ENCODE assay signal across 21 cellular contexts in genomic region chr3:169627073-169627472, GRCh38. TPM values are rescaled to one million over a fixed set of nuclear protein-coding genes. Genes with fewer than 3 reads are reported as not detected.
DNase-seq lines count a peak whose midpoint lies in the region; ATAC-seq, FAIRE-seq and TF ChIP-seq lines count a peak whose summit lies in the region.
"Had no signal": no experiment of that assay in that cellular context is flagged by ENCODE, and none has a peak within 500 bp of the region (broad histone marks: within the 10 kb centered on the region; RNA-seq: fewer than 3 reads in every experiment).

No MANE protein-coding gene starts in this region.

- intact Hi-C loops in GM12878 (cut with micrococcal nuclease; ENCODE audit: unreplicated experiment): no loop called here
- intact Hi-C loops in left ventricle myocardium inferior (cut with micrococcal nuclease): no loop called here

- H3K79me2 ChIP-seq in DND-41 (ENCODE audit: insufficient read depth, low read length): no peaks in the 10 kb centered on the region
- H3K79me2 ChIP-seq in GM12878 (ENCODE audit: control insufficient read depth, insufficient read depth, low read length): no peaks in the 10 kb centered on the region

- BruUV-seq in GM12878 (replicated peaks; lab: Mats Ljungman, UMichigan): no TSS peak

- no peak for TF ChIP-seq CTCF in DND-41 (IDR thresholded peaks at IDR 0.05; ENCODE audit: borderline replicate concordance, extremely low read depth, low read length, poor library complexity, severe bottlenecking)
- no peak for TF ChIP-seq CTCF in GM12878 (IDR thresholded peaks at IDR 0.05 in 2 of 3, conservative IDR thresholded peaks at IDR 0.05 in 1 of 3; ENCODE audit: control insufficient read depth in 2 of 3, extremely low read depth in 1 of 3, insufficient read depth in 1 of 3, low read depth in 3 of 3, low read length in 3 of 3)
- no peak for TF ChIP-seq CTCF in left ventricle myocardium inferior (IDR thresholded peaks at IDR 0.05; ENCODE audit: borderline replicate concordance)

- SMC1A ChIA-PET in GM12878 (lab: Charles Lee; ENCODE audit: uncharacterized antibody, unreplicated experiment): no interaction called here

- RAD21 ChIA-PET in GM12878 (lab: Charles Lee; ENCODE audit: unreplicated experiment): no interaction called here

- H3K4me2 ChIP-seq in DND-41 (ENCODE audit: insufficient read depth, low read length) (no peak overlapping the region), GM12878 (ENCODE audit: control insufficient read depth, insufficient read depth) (no peak overlapping the region)

- H3K27me3 Mint-ChIP-seq in stimulated activated memory B cell treated with anti-CD40 and anti-IgM and Interleukin-4, amounts not matched to agents 10 μg/mL and 1 μg/mL and 100 μg/mL, for 72 hours: no peaks in the 10 kb centered on the region

- 30% methylated on average over 6 of the region's 6 CpGs for WGBS in GM12878 (ENCODE audit: insufficient coverage, insufficient replicate concordance, low lambda C conversion rate, missing lambda C conversion rate)

- H2AFZ ChIP-seq in DND-41 (ENCODE audit: low read depth, low read length) (no peak overlapping the region), GM12878 (ENCODE audit: control insufficient read depth, low read depth, low read length) (no peak overlapping the region)

- ATAC-seq in DND-41 (ENCODE audit: insufficient read depth, low read depth) (peak; percentile 68), GM12878 (peak; percentile 37; the same call in 2 of the 3 replicates), GM21423 (IDR thresholded peaks at IDR 0.05; ENCODE audit: unreplicated experiment) (no peak), GM19463 (IDR thresholded peaks at IDR 0.05; ENCODE audit: unreplicated experiment) (no peak)
- no peak for ATAC-seq in stimulated activated memory B cell treated with anti-CD40 and anti-IgM and Interleukin-4, amounts not matched to agents 10 μg/mL and 1 μg/mL and 100 μg/mL, for 72 hours
- ATAC-seq: left ventricle myocardium superior had no signal

- H3K9me3 ChIP-seq in DND-41 (ENCODE audit: insufficient read depth, low read length, severe bottlenecking): no peaks in the 10 kb centered on the region
- H3K9me3 ChIP-seq in GM12878 (replicated peaks; ENCODE audit: control insufficient read depth, insufficient read depth, low read length): no peaks in the 10 kb centered on the region
- no peaks in the 10 kb centered on the region for H3K9me3 ChIP-seq in left ventricle myocardium inferior (replicated peaks)
- H3K9me3 ChIP-seq: SJSA1, suprapubic skin had no signal

- CTCF ChIA-PET in GM12878 (lab: Yijun Ruan, JAX): no interaction called here

- no peak for TF ChIP-seq POLR2A in GM12878 (IDR thresholded peaks at IDR 0.05; ENCODE audit: low read depth, low read length)

- no peaks in the 10 kb centered on the region for H3K36me3 Mint-ChIP-seq in stimulated activated memory B cell treated with anti-CD40 and anti-IgM and Interleukin-4, amounts not matched to agents 10 μg/mL and 1 μg/mL and 100 μg/mL, for 72 hours
- H3K36me3 Mint-ChIP-seq: brain had no signal

- no peaks in the 10 kb centered on the region for H3K9me3 Mint-ChIP-seq in stimulated activated memory B cell treated with anti-CD40 and anti-IgM and Interleukin-4, amounts not matched to agents 10 μg/mL and 1 μg/mL and 100 μg/mL, for 72 hours
- H3K9me3 Mint-ChIP-seq: brain had no signal

- H3K4me1 Mint-ChIP-seq in stimulated activated memory B cell treated with anti-CD40 and anti-IgM and Interleukin-4, amounts not matched to agents 10 μg/mL and 1 μg/mL and 100 μg/mL, for 72 hours: no peaks in the 10 kb centered on the region

- POLR2A ChIA-PET in GM12878 (lab: Charles Lee): no interaction called here

- in situ Hi-C loops in GM12878 (cut with MboI): no loop called here

- DNase-seq in DND-41 (peak; percentile 10), NCI-H1105 (lab: John Stamatoyannopoulos, UW) (peak; percentile 98), NCI-H2196 treated with DMSO at 0.1 percent for 48 hours (lab: John Stamatoyannopoulos, UW; ENCODE audit: unreplicated experiment) (peak; percentile 34), GM12878 (ENCODE audit: low read depth, low spot score) (no peak), left ventricle myocardium inferior (no peak)
- DNase-seq: activated CD8-positive, alpha-beta memory T cell treated with anti-CD3 and anti-CD28 coated beads, Interleukin-2, amount 50 U/mL, for 4 hours; activated naive CD4-positive, alpha-beta T cell treated with anti-CD3 and anti-CD28 coated beads, Interleukin-2, amount 50 U/mL, for 16 hours; cortex of kidney; foreskin fibroblast; IMR-90; left ventricle myocardium superior; stimulated activated CD4-positive, alpha-beta T cell treated with anti-CD3 and anti-CD28 coated beads, Interleukin-4, amount 100 ng/mL, for 24 hours; stimulated activated CD8-positive, alpha-beta memory T cell treated with anti-CD3 and anti-CD28 coated beads, Interleukin-4, amount 100 ng/mL, for 48 hours; T1000 had no signal

- H3K27me3 ChIP-seq in DND-41 (ENCODE audit: insufficient read depth, low read length, poor library complexity): no peaks in the 10 kb centered on the region
- H3K27me3 ChIP-seq in GM12878 (replicated peaks in 1 of 2; ENCODE audit: control insufficient read depth in 2 of 2, insufficient read depth in 2 of 2, low read length in 1 of 2): no peaks in the 10 kb centered on the region; a peak in 1 of 4 replicates
- peaks cover 8% of the 10 kb centered on the region for H3K27me3 ChIP-seq in left ventricle myocardium inferior (ENCODE audit: low read depth)
- H3K27me3 ChIP-seq: SJSA1 had no signal

- no peak overlapping the region for H3K27ac Mint-ChIP-seq in stimulated activated memory B cell treated with anti-CD40 and anti-IgM and Interleukin-4, amounts not matched to agents 10 μg/mL and 1 μg/mL and 100 μg/mL, for 72 hours

- no peak overlapping the region for H3K9ac ChIP-seq in DND-41 (ENCODE audit: low read depth, low read length)
- H3K9ac ChIP-seq in GM12878 (ENCODE audit: control insufficient read depth, insufficient read depth, low read length): no peak overlapping the region

- no peak overlapping the region for H3K4me3 Mint-ChIP-seq in stimulated activated memory B cell treated with anti-CD40 and anti-IgM and Interleukin-4, amounts not matched to agents 10 μg/mL and 1 μg/mL and 100 μg/mL, for 72 hours
- H3K4me3 Mint-ChIP-seq: brain had no signal

- FAIRE-seq in GM12878 (lab: Jason Lieb, UNC): no peak
- FAIRE-seq: endothelial cell of umbilical vein had no signal

- no peak overlapping the region for H3K27ac ChIP-seq in DND-41 (ENCODE audit: low read length)
- no peak overlapping the region for H3K27ac ChIP-seq in GM12878 (ENCODE audit: control insufficient read depth, insufficient read depth)
- H3K27ac ChIP-seq in left ventricle myocardium inferior (replicated peaks): no peak overlapping the region
- H3K27ac ChIP-seq: SJSA1, suprapubic skin had no signal

- H3K4me1 ChIP-seq in DND-41 (ENCODE audit: insufficient read depth, low read length) (no peaks in the 10 kb centered on the region), GM12878 (ENCODE audit: control insufficient read depth, insufficient read depth, low read length) (no peaks in the 10 kb centered on the region), left ventricle myocardium inferior (peaks cover 12% of the 10 kb centered on the region)
- H3K4me1 ChIP-seq: SJSA1, suprapubic skin had no signal

- no peak for TF ChIP-seq RAD21 in GM12878 (IDR thresholded peaks at IDR 0.05; ENCODE audit: insufficient read depth, low read depth, low read length)

- H3K4me3 ChIP-seq in DND-41 (ENCODE audit: low read depth in 1 of 2, low read length in 2 of 2): no peak overlapping the region
- no peak overlapping the region for H3K4me3 ChIP-seq in GM12878
- no peak overlapping the region for H3K4me3 ChIP-seq in left ventricle myocardium inferior
- H3K4me3 ChIP-seq: SJSA1, suprapubic skin had no signal

- H3K36me3 ChIP-seq in DND-41 (ENCODE audit: insufficient read depth, low read length) (no peaks in the 10 kb centered on the region), GM12878 (ENCODE audit: control insufficient read depth in 2 of 2, insufficient read depth in 2 of 2, low read length in 1 of 2) (no peaks in the 10 kb centered on the region), left ventricle myocardium inferior (no peaks in the 10 kb centered on the region)
- H3K36me3 ChIP-seq: SJSA1, suprapubic skin had no signal

- no peaks in the 10 kb centered on the region for H4K20me1 ChIP-seq in DND-41 (ENCODE audit: insufficient read depth, low read length)
- no peaks in the 10 kb centered on the region for H4K20me1 ChIP-seq in GM12878 (ENCODE audit: control insufficient read depth, insufficient read depth)

- no peak for TF ChIP-seq EP300 in GM12878 (IDR thresholded peaks at IDR 0.05; ENCODE audit: borderline replicate concordance in 1 of 2, control insufficient read depth in 1 of 2, low read depth in 2 of 2, low read length in 2 of 2)

TF ChIP-seq in GM12878, 131 proteins besides CTCF, POLR2A, EP300 and RAD21:
- TF ChIP-seq CHD1 (IDR thresholded peaks at IDR 0.05; ENCODE audit: low read depth, low read length) (no peak), RB1 (IDR thresholded peaks at IDR 0.05; ENCODE audit: borderline replicate concordance) (no peak)

RNA-seq across cellular contexts. Expression of gene MECOM, which starts 36.4 kb away (rescaled TPM):
- not detected in 2 replicates for total RNA-seq in GM12878 (2013; cell fraction: nucleolus; rRNA removed)
- total RNA-seq in GM12878 (2014; rRNA removed) (not detected in 2 replicates), GM12878 (2014; rRNA removed; fragmentation: Illumina TruSeq; extraction: Trizol) (not detected in 2 replicates), GM12878 (2021) (0.03 and 0.13 TPM in 2 replicates), left ventricle myocardium inferior (18.1 TPM)
- not detected for polyA plus RNA-seq in GM12878 (2011; ENCODE audit: low read depth)
- polyA plus RNA-seq in GM12878 (2011; rRNA removed) (not detected in 2 replicates), GM12878 (2014; fragmentation: Illumina TruSeq; extraction: Trizol) (not detected in 2 replicates), GM12878 (2014; fragmentation: Nextera tagmentation; extraction: Ambion mirVana) (not detected), GM12878 (2014; rRNA removed) (not detected in 2 replicates), GM12878 (2016; fragmentation: Nextera tagmentation; extraction: Ambion mirVana) (not detected)
- not detected in 2 replicates for polyA plus RNA-seq in GM12878 (2011; cell fraction: cytosol; rRNA removed)
- polyA plus RNA-seq in GM12878 (2011; cell fraction: nucleus; rRNA removed): not detected in 2 replicates
- not detected in 2 replicates for polyA plus RNA-seq in GM12878 (2012)
- polyA minus RNA-seq in GM12878 (2011; rRNA and poly(A)+ RNA removed): not detected in 2 replicates
- not detected in 2 replicates for polyA minus RNA-seq in GM12878 (2011; cell fraction: cytosol; rRNA and poly(A)+ RNA removed)
- not detected in 2 replicates for polyA minus RNA-seq in GM12878 (2011; cell fraction: nucleus; rRNA and poly(A)+ RNA removed)

Comparison
In these comparisons a context has a peak if more than half of its experiments do, and no peak if none do; other contexts are left out.
1. ATAC-seq: peak in DND-41 (single experiment) and GM12878 (single experiment); none in GM21423 (single experiment), stimulated activated memory B cell treated with anti-CD40 and anti-IgM and Interleukin-4, amounts not matched to agents 10 μg/mL and 1 μg/mL and 100 μg/mL, for 72 hours (single experiment) and GM19463 (single experiment).
2. DNase-seq: peak in DND-41 (single experiment), NCI-H1105 (single experiment) and NCI-H2196 treated with DMSO at 0.1 percent for 48 hours (single experiment); none in GM12878 (single experiment) and left ventricle myocardium inferior (single experiment).
3. RNA of gene MECOM, which starts 36.4 kb away (total RNA-seq): 18.1 TPM in left ventricle myocardium inferior (single experiment); 0.03 to 0.13 TPM in GM12878; every median in the first group is over 10 times any median in the second.